In genomic region chr17:42183741-42184711, GRCh38 we compare ENCODE assay signal across 8 cellular contexts. TPM values are rescaled to one million over a fixed set of nuclear protein-coding genes. Genes with fewer than 3 reads are reported as not detected.
DNase-seq lines count a peak whose midpoint lies in the region; ATAC-seq and TF ChIP-seq lines count a peak whose summit lies in the region.

No MANE protein-coding gene starts in this region.

- no peaks in the 10 kb centered on the region for H3K79me1 ChIP-seq in mesendoderm (ENCODE audit: low read length)

- H3K4ac ChIP-seq in mesendoderm (ENCODE audit: low read depth, low read length), result no peak overlapping the region

- H2BK15ac ChIP-seq in mesendoderm (replicated peaks; ENCODE audit: low read depth), result no peak overlapping the region

- H3K9ac ChIP-seq in mesendoderm (ENCODE audit: low read length), result peak overlapping the region; percentile 63

- WGBS in mesendoderm (ENCODE audit: extremely low coverage, insufficient coverage, low lambda C conversion rate), result no CpG with 5 or more reads among the region's 83 CpGs

- CTCF ChIA-PET in activated CD4-positive, alpha-beta memory T cell treated with anti-CD3 and anti-CD28 coated beads, Interleukin-2, amount 10 ng/mL, durations not matched to agents 7 days and 5 days (lab: Charles Lee), result interaction anchor here (0.6 to 3.6 kb wide), 11 partner anchors 10 to 519 kb away, joined by 3 to 24 read pairs (median 3); partner anchors contain the start of gene GHDC

- peak overlapping the region; percentile 80 for H3K56ac ChIP-seq in mesendoderm (ENCODE audit: low read length)

- peak overlapping the region; percentile 93 for H3K4me3 Mint-ChIP-seq in activated CD4-positive, alpha-beta memory T cell treated with anti-CD3 and anti-CD28 coated beads, Interleukin-2, amount 10 ng/mL, durations not matched to agents 7 days and 5 days
- H3K4me3 Mint-ChIP-seq in effector memory CD8-positive, alpha-beta T cell, result peak overlapping the region; percentile 90 to 93

- POLR2A ChIA-PET in activated CD4-positive, alpha-beta memory T cell treated with anti-CD3 and anti-CD28 coated beads, Interleukin-2, amount 10 ng/mL, durations not matched to agents 7 days and 5 days (lab: Charles Lee), result interaction anchor here (0.6 to 3.0 kb wide), 8 partner anchors 10 to 164 kb away, joined by 3 to 27 read pairs (median 3); partner anchors contain the start of genes DHX58, GHDC and NKIRAS2

- H2BK120ac ChIP-seq in mesendoderm (ENCODE audit: low read depth, low read length), result no peak overlapping the region

- ATAC-seq in HG02981 (IDR thresholded peaks at IDR 0.05; ENCODE audit: unreplicated experiment) (peak; percentile 55), HG03045 (IDR thresholded peaks at IDR 0.05; ENCODE audit: unreplicated experiment) (no peak)
- ATAC-seq in effector memory CD8-positive, alpha-beta T cell (replicated peaks), result peak; percentile 65

- H4K5ac ChIP-seq in mesendoderm (ENCODE audit: low read length), result no peak overlapping the region

- DNase-seq in GM13977 (ENCODE audit: low spot score), result peak; percentile 95
- peak; percentile 84 for DNase-seq in NCI-H510A treated with DMSO at 0.1 percent for 48 hours (lab: John Stamatoyannopoulos, UW)
- DNase-seq in activated CD4-positive, alpha-beta memory T cell treated with anti-CD3 and anti-CD28 coated beads, Interleukin-2, amount 10 ng/mL, durations not matched to agents 7 days and 5 days, result peak; percentile 84
- DNase-seq in effector memory CD8-positive, alpha-beta T cell, result peak; percentile 74 to 81 (median 76)
- DNase-seq in mesendoderm, result peak; percentile 85
- DNase-seq in stimulated activated CD8-positive, alpha-beta memory T cell treated with anti-CD3 and anti-CD28 coated beads, Interleukin-12 subunit alpha, Interleukin-12 subunit beta, amount 100 ng/mL, for 24 hours (ENCODE audit: extremely low read depth), result peak; percentile 45

- no peaks in the 10 kb centered on the region for H3K9me3 Mint-ChIP-seq in activated CD4-positive, alpha-beta memory T cell treated with anti-CD3 and anti-CD28 coated beads, Interleukin-2, amount 10 ng/mL, durations not matched to agents 7 days and 5 days
- H3K9me3 Mint-ChIP-seq in effector memory CD8-positive, alpha-beta T cell, result no peaks in the 10 kb centered on the region

- H3K36me3 Mint-ChIP-seq in activated CD4-positive, alpha-beta memory T cell treated with anti-CD3 and anti-CD28 coated beads, Interleukin-2, amount 10 ng/mL, durations not matched to agents 7 days and 5 days (ENCODE audit: low read depth), result no peaks in the 10 kb centered on the region
- H3K36me3 Mint-ChIP-seq in effector memory CD8-positive, alpha-beta T cell (ENCODE audit: insufficient read depth), result peaks cover 14% of the 10 kb centered on the region

- H4K8ac ChIP-seq in mesendoderm (ENCODE audit: low read depth, low read length), result no peak overlapping the region

- no peaks in the 10 kb centered on the region for H3K36me3 ChIP-seq in mesendoderm (ENCODE audit: control insufficient read depth, insufficient read depth, low read length)

- peak overlapping the region; percentile 53 for H3K4me3 ChIP-seq in mesendoderm (ENCODE audit: low read length)

- no peak overlapping the region for H3K23ac ChIP-seq in mesendoderm (ENCODE audit: low read length)

- in situ Hi-C loops in GM13977 (cut with MboI; ENCODE audit: low pct_unique_long_range_greater_than_20kb, low sequenced_read_pairs, unreplicated experiment), result no loop called here

- H2BK5ac ChIP-seq in mesendoderm (ENCODE audit: low read length), result no peak overlapping the region

- H3K4me1 Mint-ChIP-seq in activated CD4-positive, alpha-beta memory T cell treated with anti-CD3 and anti-CD28 coated beads, Interleukin-2, amount 10 ng/mL, durations not matched to agents 7 days and 5 days, result peaks cover 50% of the 10 kb centered on the region
- H3K4me1 Mint-ChIP-seq in effector memory CD8-positive, alpha-beta T cell (ENCODE audit: low read depth in 2 of 2), result peaks cover 28% of the 10 kb centered on the region in 2 donors

- peaks cover 16% of the 10 kb centered on the region for H3K27me3 Mint-ChIP-seq in activated CD4-positive, alpha-beta memory T cell treated with anti-CD3 and anti-CD28 coated beads, Interleukin-2, amount 10 ng/mL, durations not matched to agents 7 days and 5 days
- H3K27me3 Mint-ChIP-seq in effector memory CD8-positive, alpha-beta T cell, result peaks cover 0 to 12% of the 10 kb centered on the region in 2 donors

- no peak overlapping the region for H3K18ac ChIP-seq in mesendoderm (ENCODE audit: low read length)

- H2AK5ac ChIP-seq in mesendoderm (ENCODE audit: low read length), result no peak overlapping the region

- no peaks in the 10 kb centered on the region for H3K4me1 ChIP-seq in mesendoderm (ENCODE audit: control insufficient read depth, low read depth, low read length)

- H3K4me2 ChIP-seq in mesendoderm (ENCODE audit: low read length), result peak overlapping the region; percentile 52

- no peak overlapping the region for H3K27ac ChIP-seq in mesendoderm (ENCODE audit: low read depth, low read length)

- H3K27ac Mint-ChIP-seq in activated CD4-positive, alpha-beta memory T cell treated with anti-CD3 and anti-CD28 coated beads, Interleukin-2, amount 10 ng/mL, durations not matched to agents 7 days and 5 days, result peak overlapping the region; percentile 85
- H3K27ac Mint-ChIP-seq in effector memory CD8-positive, alpha-beta T cell, result peak overlapping the region; percentile 86 to 89

- H3K27me3 ChIP-seq in mesendoderm (ENCODE audit: insufficient read depth, low read length, poor library complexity), result peaks cover 6% of the 10 kb centered on the region

- peak; percentile 97 for TF ChIP-seq CTCF in GM13977 (IDR thresholded peaks at IDR 0.05; ENCODE audit: extremely low read depth, insufficient read depth, missing control alignments)

- H3K79me2 ChIP-seq in mesendoderm (ENCODE audit: control insufficient read depth, insufficient read depth, low read length), result no peaks in the 10 kb centered on the region

RNA-seq across cellular contexts. Expression of gene HCRT, which starts 1.2 kb away (rescaled TPM):
- not detected for total RNA-seq in activated CD4-positive, alpha-beta memory T cell treated with anti-CD3 and anti-CD28 coated beads, Interleukin-2, amount 10 ng/mL, durations not matched to agents 7 days and 5 days
- 0.22 TPM for polyA plus RNA-seq in mesendoderm (2013, experiment 1 of 2)
- polyA plus RNA-seq in mesendoderm (2013, experiment 2 of 2), result 0.20 TPM

RNA-seq across cellular contexts. Expression of gene KCNH4, which starts 3.1 kb away (rescaled TPM):
- total RNA-seq in activated CD4-positive, alpha-beta memory T cell treated with anti-CD3 and anti-CD28 coated beads, Interleukin-2, amount 10 ng/mL, durations not matched to agents 7 days and 5 days, result under 1 TPM; 0.05 to 0.08 TPM
- polyA plus RNA-seq in mesendoderm (2013, experiment 1 of 2), result 0.15 TPM
- 0.13 TPM for polyA plus RNA-seq in mesendoderm (2013, experiment 2 of 2)

RNA-seq across cellular contexts. Expression of gene GHDC, which starts 10.3 kb away (rescaled TPM):
- 10 to 100 TPM; 17.3 to 19.1 TPM for total RNA-seq in activated CD4-positive, alpha-beta memory T cell treated with anti-CD3 and anti-CD28 coated beads, Interleukin-2, amount 10 ng/mL, durations not matched to agents 7 days and 5 days
- polyA plus RNA-seq in mesendoderm (2013, experiment 1 of 2), result 2.5 TPM
- 2.6 TPM for polyA plus RNA-seq in mesendoderm (2013, experiment 2 of 2)

RNA-seq across cellular contexts. Expression of gene RAB5C, which starts 29.2 kb away (rescaled TPM):
- total RNA-seq in activated CD4-positive, alpha-beta memory T cell treated with anti-CD3 and anti-CD28 coated beads, Interleukin-2, amount 10 ng/mL, durations not matched to agents 7 days and 5 days, result 10 to 100 TPM; 95.8 to 97.3 TPM
- polyA plus RNA-seq in mesendoderm (2013, experiment 1 of 2), result 89.0 TPM
- polyA plus RNA-seq in mesendoderm (2013, experiment 2 of 2), result 91.0 TPM

Comparison
In these comparisons a context has a peak if more than half of its experiments do, and no peak if none do; other contexts are left out.
1. DNase-seq: peak in every context shown above with its lines; median percentile 95 in GM13977; 85 in mesendoderm; 84 in NCI-H510A treated with DMSO at 0.1 percent for 48 hours; 84 in activated CD4-positive, alpha-beta memory T cell treated with anti-CD3 and anti-CD28 coated beads, Interleukin-2, amount 10 ng/mL, durations not matched to agents 7 days and 5 days; 76 in effector memory CD8-positive, alpha-beta T cell; 45 in stimulated activated CD8-positive, alpha-beta memory T cell treated with anti-CD3 and anti-CD28 coated beads, Interleukin-12 subunit alpha, Interleukin-12 subunit beta, amount 100 ng/mL, for 24 hours.